In genomic region chr1:111474106-111474505, GRCh38 we compare ENCODE assay signal across 13 cellular contexts. TPM values are rescaled to one million over a fixed set of nuclear protein-coding genes. Genes with fewer than 3 reads are reported as not detected.
A peak's percentile ranks its signal among the peaks of the same experiment; 100 is the strongest.
DNase-seq lines count a peak whose midpoint lies in the region; ATAC-seq, FAIRE-seq and TF ChIP-seq lines count a peak whose summit lies in the region.
"Had no signal": no experiment of that assay in that cellular context is flagged by ENCODE, and none has a peak within 500 bp of the region (broad histone marks: within the 10 kb centered on the region; RNA-seq: fewer than 3 reads in every experiment).

No MANE protein-coding gene starts in this region.

- no TSS peak for BruUV-seq in Caco-2 (replicated peaks; lab: Mats Ljungman, UMichigan)

- H3K4me2 ChIP-seq in BLaER1 = peak overlapping the region; percentile 62

- POLR2A ChIA-PET in Caco-2 (lab: Charles Lee) = no interaction called here

- H3K27me3 ChIP-seq in BLaER1 = no peaks in the 10 kb centered on the region
- no peaks in the 10 kb centered on the region for H3K27me3 ChIP-seq in Peyer's patch
- no peaks in the 10 kb centered on the region for H3K27me3 ChIP-seq in Caco-2 (replicated peaks; ENCODE audit: control insufficient read depth, insufficient read depth, low read length)

- CTCF ChIA-PET in Caco-2 (lab: Charles Lee) = no interaction called here

- no peak for TF ChIP-seq POLR2A in Peyer's patch (IDR thresholded peaks at IDR 0.05)

- H3K4me3 ChIP-seq in BLaER1 (no peak overlapping the region), Peyer's patch (peak overlapping the region in 2 of 4 donors; percentile 4 to 15), Caco-2 (ENCODE audit: low read depth, low read length) (no peak overlapping the region)
- H3K4me3 ChIP-seq: K562 had no signal

- H3K4me1 Mint-ChIP-seq in effector memory CD8-positive, alpha-beta T cell (ENCODE audit: low read depth in 2 of 2) = peaks cover 42 to 50% of the 10 kb centered on the region in 2 donors
- H3K4me1 Mint-ChIP-seq in neural crest cell = no peaks in the 10 kb centered on the region
- no peaks in the 10 kb centered on the region for H3K4me1 Mint-ChIP-seq in Caco-2 (ENCODE audit: low read depth, unreplicated experiment)

- TF ChIP-seq CTCF in Peyer's patch (IDR thresholded peaks at IDR 0.05) = no peak
- TF ChIP-seq CTCF in neural crest cell (conservative IDR thresholded peaks at IDR 0.05) = no peak
- no peak for TF ChIP-seq CTCF in D721Med (IDR thresholded peaks at IDR 0.05; ENCODE audit: insufficient read depth, missing control alignments)
- TF ChIP-seq CTCF in Caco-2 (IDR thresholded peaks at IDR 0.05; ENCODE audit: insufficient read depth in 1 of 2, low read depth in 1 of 2, low read length in 1 of 2, severe bottlenecking in 1 of 2, unreplicated experiment in 1 of 2) = no peak

- no peak for FAIRE-seq in D721Med (lab: Jason Lieb, UNC)
- FAIRE-seq: GM19239, K562 had no signal

- H3K9me3 Mint-ChIP-seq in effector memory CD8-positive, alpha-beta T cell = no peaks in the 10 kb centered on the region
- H3K9me3 Mint-ChIP-seq in neural crest cell = no peaks in the 10 kb centered on the region
- H3K9me3 Mint-ChIP-seq in Caco-2 (ENCODE audit: unreplicated experiment) = no peaks in the 10 kb centered on the region

- H3K9me3 ChIP-seq in BLaER1 (no peaks in the 10 kb centered on the region), Peyer's patch (no peaks in the 10 kb centered on the region), Caco-2 (no peaks in the 10 kb centered on the region)

- H3K36me3 ChIP-seq in BLaER1 = peaks cover 13% of the 10 kb centered on the region
- H3K36me3 ChIP-seq in Peyer's patch = peaks cover 0 to 14% (median 0%) of the 10 kb centered on the region in 3 donors
- H3K36me3 ChIP-seq in Caco-2 (ENCODE audit: control insufficient read depth, insufficient read depth, low read length) = no peaks in the 10 kb centered on the region

- H3K4me1 ChIP-seq in BLaER1 (peaks cover 63% of the 10 kb centered on the region), Peyer's patch (peaks cover 0 to 22% (median 6%) of the 10 kb centered on the region in 4 donors), Caco-2 (no peaks in the 10 kb centered on the region)

- no peaks in the 10 kb centered on the region for H4K20me1 ChIP-seq in BLaER1

- H3K27ac ChIP-seq in BLaER1 = peak overlapping the region; percentile 36
- peak overlapping the region; percentile 16 to 55 (median 40) for H3K27ac ChIP-seq in Peyer's patch

- intact Hi-C loops in Caco-2 (cut with micrococcal nuclease; ENCODE audit: unreplicated experiment) = no loop called here

- no peak for DNase-seq in Peyer's patch
- no peak for DNase-seq in effector memory CD8-positive, alpha-beta T cell
- no peak for DNase-seq in neural crest cell (ENCODE audit: low read depth, low spot score)
- no peak for DNase-seq in D721Med (ENCODE audit: insufficient read length, low spot score)
- no peak for DNase-seq in Caco-2
- DNase-seq in CD1c-positive myeloid dendritic cell (ENCODE audit: extremely low spot score) = no peak
- DNase-seq: COR-L47, H7, NCI-H2171 treated with DMSO at 0.1 percent for 48 hours had no signal

- no peaks in the 10 kb centered on the region for H3K27me3 Mint-ChIP-seq in effector memory CD8-positive, alpha-beta T cell
- H3K27me3 Mint-ChIP-seq in neural crest cell (ENCODE audit: low read depth) (no peaks in the 10 kb centered on the region), Caco-2 (ENCODE audit: insufficient read depth, unreplicated experiment) (no peaks in the 10 kb centered on the region)

- peak overlapping the region; percentile 49 to 54 for H3K4me3 Mint-ChIP-seq in effector memory CD8-positive, alpha-beta T cell
- no peak overlapping the region for H3K4me3 Mint-ChIP-seq in neural crest cell
- no peak overlapping the region for H3K4me3 Mint-ChIP-seq in Caco-2 (ENCODE audit: unreplicated experiment)

- H3K9ac ChIP-seq in BLaER1 = peak overlapping the region; percentile 30; the same call in 1 of the 2 replicates

- H3K27ac Mint-ChIP-seq in effector memory CD8-positive, alpha-beta T cell = no peak overlapping the region
- H3K27ac Mint-ChIP-seq in neural crest cell (ENCODE audit: unreplicated experiment) (peak overlapping the region; percentile 23), Caco-2 (ENCODE audit: unreplicated experiment) (no peak overlapping the region)

- no peak for ATAC-seq in effector memory CD8-positive, alpha-beta T cell (replicated peaks)
- no peak for ATAC-seq in GM19324 (IDR thresholded peaks at IDR 0.05; ENCODE audit: low FRiP score, unreplicated experiment)
- ATAC-seq: K562 had no signal

- peaks cover 7% of the 10 kb centered on the region for H3K36me3 Mint-ChIP-seq in effector memory CD8-positive, alpha-beta T cell (ENCODE audit: insufficient read depth)
- H3K36me3 Mint-ChIP-seq in neural crest cell (ENCODE audit: low read depth) (no peaks in the 10 kb centered on the region), Caco-2 (ENCODE audit: insufficient read depth, unreplicated experiment) (no peaks in the 10 kb centered on the region)

RNA-seq across cellular contexts. Expression of gene C1orf162, which starts 0.3 kb away (rescaled TPM):
- 10 to 100 TPM in 1 of 4 donors, 1 to 10 TPM in 3; 3.9 to 30.5 (median 6.8) TPM for total RNA-seq in Peyer's patch
- 0.61 and 0.96 TPM in 2 replicates for total RNA-seq in neural crest cell
- 0.63 and 0.66 TPM in 2 replicates for total RNA-seq in Caco-2 (2022)

RNA-seq across cellular contexts. Expression of gene ATP5PB, which starts 24.8 kb away (rescaled TPM):
- total RNA-seq in Peyer's patch (100 to 1,000 TPM in 3 of 4 donors, 10 to 100 TPM in 1; 86.6 to 271 (median 136) TPM), neural crest cell (240 and 253 TPM in 2 replicates), Caco-2 (2022) (194 and 219 TPM in 2 replicates)

RNA-seq across cellular contexts. Expression of gene WDR77, which starts 25.1 kb away (rescaled TPM):
- total RNA-seq in Peyer's patch (10 to 100 TPM; 19.0 to 33.0 (median 26.4) TPM), neural crest cell (54.6 and 58.7 TPM in 2 replicates), Caco-2 (2022) (30.1 and 31.9 TPM in 2 replicates)

RNA-seq across cellular contexts. Expression of gene ADORA3, which starts 29.3 kb away (rescaled TPM):
- total RNA-seq in Peyer's patch = 10 to 100 TPM in 1 of 4 donors, 1 to 10 TPM in 2, not detected in 1; 2.3 to 14.9 (median 4.7) TPM
- not detected in 2 replicates for total RNA-seq in neural crest cell
- not detected in 2 replicates for total RNA-seq in Caco-2 (2022)
- total RNA-seq: H7 had no signal

RNA-seq across cellular contexts. Expression of gene TMIGD3, which starts 29.3 kb away (rescaled TPM):
- 10 to 100 TPM in 1 of 4 donors, 1 to 10 TPM in 2, not detected in 1; 2.1 to 27.2 (median 6.4) TPM for total RNA-seq in Peyer's patch
- total RNA-seq in neural crest cell = not detected in 2 replicates
- 0.35 and 0.88 TPM in 2 replicates for total RNA-seq in Caco-2 (2022)

Comparison
In these comparisons a context has a peak if more than half of its experiments do, and no peak if none do; other contexts are left out.
1. H3K4me3 Mint-ChIP-seq: peak in effector memory CD8-positive, alpha-beta T cell (2 of 2); none in neural crest cell (single experiment) and Caco-2 (single experiment).